In the genomic region with DNA sequence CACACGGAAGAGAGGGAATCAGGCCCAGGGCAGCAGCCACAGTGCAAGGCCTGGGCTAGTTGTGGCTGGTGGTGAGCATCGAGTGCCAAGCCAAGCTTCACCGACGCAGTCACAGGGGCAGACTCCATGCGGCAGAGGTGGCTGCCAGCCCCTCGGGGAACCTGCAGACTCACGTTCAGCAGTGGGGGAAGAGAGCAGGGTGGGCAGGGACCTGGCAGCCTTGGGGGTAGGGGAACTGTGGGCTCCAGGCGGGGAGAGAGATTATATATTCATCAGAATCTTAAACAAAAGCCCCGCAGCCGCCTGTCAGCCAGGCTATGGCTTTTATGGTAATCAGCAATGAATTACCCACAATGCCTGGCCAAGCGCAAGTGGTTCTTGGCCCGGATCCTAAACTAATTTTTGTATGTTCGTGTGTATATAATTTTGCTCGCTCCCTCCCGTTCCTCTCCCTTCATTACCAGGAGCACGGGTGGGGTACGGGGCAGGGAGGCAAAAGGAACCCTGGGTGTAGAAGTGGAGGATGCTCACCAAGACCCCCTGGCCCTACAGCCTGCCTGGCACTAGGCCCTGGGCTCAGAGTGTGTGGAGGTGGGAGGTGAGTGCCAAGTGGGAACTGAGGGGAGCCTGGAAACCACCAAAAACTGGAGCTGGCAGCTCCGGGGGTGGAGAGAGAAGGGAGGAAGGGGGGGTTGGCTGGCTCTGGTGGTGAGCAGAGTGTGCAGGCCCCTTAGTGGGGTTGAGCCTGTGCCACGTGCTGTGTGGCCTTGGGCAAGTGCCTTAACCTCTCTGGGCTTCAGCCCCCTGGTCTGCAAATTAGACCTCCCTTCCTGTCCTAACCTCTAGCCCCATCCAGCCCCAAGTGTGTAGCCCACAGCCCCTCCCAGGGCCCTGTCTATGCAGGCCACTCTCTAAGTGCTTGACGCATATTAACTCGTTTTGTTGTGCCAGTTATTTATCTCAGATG, we compare ENCODE assay signal across 8 cellular contexts. TPM values are rescaled to one million over a fixed set of nuclear protein-coding genes. Genes with fewer than 3 reads are reported as not detected.
DNase-seq lines count a peak whose midpoint lies in the region; ATAC-seq, FAIRE-seq and TF ChIP-seq lines count a peak whose summit lies in the region.

No MANE protein-coding gene starts in this region.

- H3K9me3 ChIP-seq in fibroblast of lung (ENCODE audit: control insufficient read depth, insufficient read depth, low read depth, low read length) (no peaks in the 10 kb centered on the region), pancreas (no peaks in the 10 kb centered on the region), small intestine (ENCODE audit: control insufficient read depth, low read depth) (no peaks in the 10 kb centered on the region)

- H3K36me3 ChIP-seq in fibroblast of lung (ENCODE audit: control insufficient read depth, insufficient read depth, low read length), result no peaks in the 10 kb centered on the region
- H3K36me3 ChIP-seq in pancreas, result no peaks in the 10 kb centered on the region
- H3K36me3 ChIP-seq in small intestine (ENCODE audit: control insufficient read depth in 2 of 2, insufficient read depth in 2 of 2, low read length in 2 of 2), result no peaks in the 10 kb centered on the region

- FAIRE-seq in pancreas (lab: Jason Lieb, UNC) (no peak), small intestine (lab: Jason Lieb, UNC) (no peak)

- TF ChIP-seq CTCF in fibroblast of lung (conservative IDR thresholded peaks at IDR 0.05 in 1 of 2, IDR thresholded peaks at IDR 0.05 in 1 of 2; ENCODE audit: low read depth in 1 of 2, low read length in 2 of 2) (no peak), pancreas (IDR thresholded peaks at IDR 0.05) (no peak)

- DNase-seq in EL (peak; percentile 56), OCI-M1 (lab: John Stamatoyannopoulos, UW) (peak; percentile 98), fibroblast of lung (ENCODE audit: low read depth in 2 of 2) (peak; percentile 91 to 95), pancreas (peak; percentile 43 to 89 (median 78)), kidney glomerular epithelial cell (lab: John Stamatoyannopoulos, UW) (no peak), small intestine (no peak)
- DNase-seq in stimulated activated CD4-positive, alpha-beta T cell treated with anti-CD3 and anti-CD28 coated beads, Interleukin-2, amount 100 ng/mL, for 48 hours, result no peak

- ATAC-seq in pancreas (peak; percentile 87 to 94 (median 90)), HG02884 (IDR thresholded peaks at IDR 0.05; ENCODE audit: unreplicated experiment) (no peak)

- H3K27ac ChIP-seq in fibroblast of lung (ENCODE audit: insufficient read depth, low read length) (peak overlapping the region; percentile 84), pancreas (peak overlapping the region; percentile 30 to 75 (median 58)), small intestine (ENCODE audit: low read depth in 1 of 2, low read length in 1 of 2) (peak overlapping the region in 1 of 2 donors; percentile 83)

- no peaks in the 10 kb centered on the region for H4K20me1 ChIP-seq in fibroblast of lung (ENCODE audit: control insufficient read depth, extremely low read depth, insufficient read depth, low read length)

- H3K4me3 ChIP-seq in fibroblast of lung (replicated peaks in 1 of 4; ENCODE audit: control extremely low read depth in 1 of 4, insufficient read depth in 1 of 4, low read depth in 3 of 4, low read length in 4 of 4), result peak overlapping the region in 2 of 4 experiments; percentile 24 to 40
- peak overlapping the region in 2 of 4 donors; percentile 8 to 40 for H3K4me3 ChIP-seq in pancreas
- no peak overlapping the region for H3K4me3 ChIP-seq in small intestine (ENCODE audit: low read depth in 1 of 2, low read length in 2 of 2)

- no peaks in the 10 kb centered on the region for H3K27me3 ChIP-seq in fibroblast of lung (ENCODE audit: control insufficient read depth, insufficient read depth, low read length)
- no peaks in the 10 kb centered on the region for H3K27me3 ChIP-seq in pancreas
- H3K27me3 ChIP-seq in small intestine (ENCODE audit: control insufficient read depth in 2 of 2, insufficient read depth in 2 of 2, low read length in 2 of 2), result no peaks in the 10 kb centered on the region

- peak overlapping the region; percentile 53 for H2AFZ ChIP-seq in fibroblast of lung (ENCODE audit: low read length)

- H3K4me1 ChIP-seq in fibroblast of lung (ENCODE audit: control insufficient read depth, extremely low read depth, insufficient read depth, low read length), result no peaks in the 10 kb centered on the region
- H3K4me1 ChIP-seq in pancreas, result no peaks in the 10 kb centered on the region
- no peaks in the 10 kb centered on the region for H3K4me1 ChIP-seq in small intestine (ENCODE audit: control insufficient read depth in 2 of 2, insufficient read depth in 1 of 2, low read depth in 1 of 2, low read length in 1 of 2)

- peak overlapping the region; percentile 6 for H3K4me2 ChIP-seq in fibroblast of lung (ENCODE audit: extremely low read depth, insufficient read depth, low read length)

- 31 to 36% methylated on average over 21 of the region's 21 CpGs for WGBS in pancreas, 2 donors
- WGBS in small intestine, 3 donors, result 47 to 57% (median 56%) methylated on average over 18 to 21 of the region's 21 CpGs

- H3K79me2 ChIP-seq in fibroblast of lung (ENCODE audit: control insufficient read depth, insufficient read depth, low read length), result no peaks in the 10 kb centered on the region

- intact Hi-C loops in pancreas (cut with DNase I), result no loop called here

- peak overlapping the region; percentile 73 for H3K9ac ChIP-seq in fibroblast of lung (ENCODE audit: insufficient read depth, low read length)

RNA-seq across cellular contexts. Expression of gene PTPRS, which starts 31.9 kb away (rescaled TPM):
- 129 and 136 TPM in 2 replicates for total RNA-seq in fibroblast of lung
- polyA plus RNA-seq in fibroblast of lung, result 27.9 and 35.5 TPM in 2 replicates
- 36.8 and 38.4 TPM in 2 replicates for polyA plus RNA-seq in fibroblast of lung (2012)
- 239 and 266 TPM in 2 replicates for polyA minus RNA-seq in fibroblast of lung (ENCODE audit: low replicate concordance)
- 10 to 100 TPM; 62.8 to 91.2 (median 73.9) TPM for total RNA-seq in pancreas
- polyA plus RNA-seq in pancreas, result 10 to 100 TPM; 14.8 to 24.8 TPM
- 10 to 100 TPM in 1 of 3 donors, 1 to 10 TPM in 1, under 1 TPM in 1; under 0.01 to 11.8 (median 1.4) TPM for polyA plus RNA-seq in small intestine

Comparison
In these comparisons a context has a peak if more than half of its experiments do, and no peak if none do; other contexts are left out.
1. DNase-seq: peak in EL (single experiment), OCI-M1 (single experiment), fibroblast of lung (2 of 2) and pancreas (6 of 6); none in kidney glomerular epithelial cell (single experiment), small intestine (single experiment) and stimulated activated CD4-positive, alpha-beta T cell treated with anti-CD3 and anti-CD28 coated beads, Interleukin-2, amount 100 ng/mL, for 48 hours (0 of 2).